ENCODE assay signal across 27 cellular contexts in genomic region chr1:196454792-196455191, GRCh38.
"Had no signal": no experiment of that assay in that cellular context is flagged by ENCODE, and none has a peak within 500 bp of the region (broad histone marks: within the 10 kb centered on the region; RNA-seq: fewer than 3 reads in every experiment).

No MANE protein-coding gene starts in this region.

- H3K27me3 ChIP-seq: colonic mucosa, dorsolateral prefrontal cortex, esophagus muscularis mucosa, esophagus squamous epithelium, foreskin keratinocyte, gastrocnemius medialis, gastroesophageal sphincter, heart left ventricle had no signal

- H3K36me3 ChIP-seq: colonic mucosa, esophagus muscularis mucosa, esophagus squamous epithelium, gastrocnemius medialis, gastroesophageal sphincter, heart left ventricle had no signal

- H3K27ac ChIP-seq: colonic mucosa, coronary artery, dorsolateral prefrontal cortex, epithelial cell of prostate, esophagus muscularis mucosa, esophagus squamous epithelium, foreskin keratinocyte, gastrocnemius medialis, gastroesophageal sphincter, heart left ventricle had no signal

- FAIRE-seq: colon, endometrium, endothelial cell of umbilical vein, frontal cortex had no signal

- H3K4me1 ChIP-seq: colonic mucosa, esophagus squamous epithelium, foreskin keratinocyte, gastrocnemius medialis, heart left ventricle had no signal

- H3K4me3 ChIP-seq: colonic mucosa, coronary artery, dorsolateral prefrontal cortex, esophagus muscularis mucosa, esophagus squamous epithelium, gastrocnemius medialis, gastroesophageal sphincter, heart left ventricle had no signal

- H3K9me3 ChIP-seq: colonic mucosa, esophagus muscularis mucosa, esophagus squamous epithelium, gastrocnemius medialis, gastroesophageal sphincter, heart left ventricle had no signal

- ATAC-seq: effector memory CD8-positive, alpha-beta T cell; esophagus mucosa; foreskin keratinocyte; gastrocnemius medialis; gastroesophageal sphincter; heart left ventricle had no signal

- DNase-seq: colonic mucosa; cortex of kidney; dermis blood vessel endothelial cell; dorsolateral prefrontal cortex; effector CD4-positive, alpha-beta T cell; effector CD8-positive, alpha-beta T cell; effector memory CD4-positive, alpha-beta T cell; effector memory CD8-positive, alpha-beta T cell; endodermal cell; erythroblast; esophagus squamous epithelium; foreskin fibroblast; foreskin keratinocyte; foreskin melanocyte; gastrocnemius medialis; glutamatergic neuron; head of caudate nucleus; heart left ventricle had no signal
